ENCODE assay signal across 9 cellular contexts in the genomic region with DNA sequence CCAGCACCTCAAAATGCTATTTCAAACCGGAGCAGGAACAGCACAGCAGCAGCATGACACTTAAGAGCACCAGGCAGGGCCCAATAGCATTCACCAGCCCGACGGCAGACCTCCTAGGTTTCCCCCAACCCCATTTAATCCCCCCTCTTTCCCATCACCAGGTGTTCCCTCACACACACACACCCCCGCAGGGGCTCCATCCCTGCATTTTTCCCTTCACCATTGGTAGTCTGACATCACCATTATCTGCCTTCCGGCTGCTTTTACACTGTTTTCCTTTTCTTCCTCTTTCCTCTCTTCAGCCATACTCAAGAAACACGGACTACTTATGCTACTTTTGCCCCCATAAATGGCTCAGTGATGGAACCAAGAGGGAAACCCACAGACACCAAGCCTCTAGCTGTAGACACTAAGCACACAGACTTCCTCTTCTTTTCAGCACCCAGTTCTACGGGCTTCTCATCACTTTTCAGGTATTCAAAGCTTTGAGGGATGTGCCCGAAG.
DNase-seq lines count a peak whose midpoint lies in the region; ATAC-seq and TF ChIP-seq lines count a peak whose summit lies in the region.
"Had no signal": no experiment of that assay in that cellular context is flagged by ENCODE, and none has a peak within 500 bp of the region (broad histone marks: within the 10 kb centered on the region; RNA-seq: fewer than 3 reads in every experiment).

No MANE protein-coding gene starts in this region.

- H3K27ac Mint-ChIP-seq in activated T-helper 2 cell treated with anti-CD3 and anti-CD28 coated beads, Interferon-gamma antibody, Interleukin-2, Interleukin-4, amounts not matched to agents 10 μg/mL and 5 μg/mL and 100 μg/mL, durations not matched to agents 14 hours and 24 hours and 36 hours = no peak overlapping the region

- peak overlapping the region; percentile 82 for H3K4me3 ChIP-seq in iPS-20b (ENCODE audit: low read length)
- H3K4me3 ChIP-seq in suprapubic skin = peak overlapping the region; percentile 59

- H3K27ac ChIP-seq in iPS-20b (ENCODE audit: low read length) = no peak overlapping the region
- no peak overlapping the region for H3K27ac ChIP-seq in suprapubic skin
- H3K27ac ChIP-seq: C4-2B had no signal

- H3K36me3 ChIP-seq in iPS-20b (ENCODE audit: insufficient read depth, low read depth, low read length) (no peaks in the 10 kb centered on the region), suprapubic skin (no peaks in the 10 kb centered on the region)

- TF ChIP-seq POLR2A in suprapubic skin (IDR thresholded peaks at IDR 0.05) = no peak

- H3K27me3 Mint-ChIP-seq in activated T-helper 2 cell treated with anti-CD3 and anti-CD28 coated beads, Interferon-gamma antibody, Interleukin-2, Interleukin-4, amounts not matched to agents 10 μg/mL and 5 μg/mL and 100 μg/mL, durations not matched to agents 14 hours and 24 hours and 36 hours (ENCODE audit: low read depth) = peaks cover 73% of the 10 kb centered on the region

- H3K9me3 ChIP-seq in iPS-20b (ENCODE audit: insufficient read depth, low read depth, low read length) (no peaks in the 10 kb centered on the region), suprapubic skin (no peaks in the 10 kb centered on the region)

- WGBS in suprapubic skin = 23% methylated on average over 8 of the region's 8 CpGs

- H3K4me1 ChIP-seq in iPS-20b (ENCODE audit: insufficient read depth, low read length) = peaks cover 37% of the 10 kb centered on the region; the same call in 1 of the 2 replicates
- peaks cover 30% of the 10 kb centered on the region for H3K4me1 ChIP-seq in suprapubic skin

- H3K4me3 Mint-ChIP-seq in activated T-helper 2 cell treated with anti-CD3 and anti-CD28 coated beads, Interferon-gamma antibody, Interleukin-2, Interleukin-4, amounts not matched to agents 10 μg/mL and 5 μg/mL and 100 μg/mL, durations not matched to agents 14 hours and 24 hours and 36 hours (ENCODE audit: low read depth) = peak overlapping the region; percentile 86

- TF ChIP-seq EP300 in suprapubic skin (IDR thresholded peaks at IDR 0.05) = no peak

- TF ChIP-seq CTCF in suprapubic skin (IDR thresholded peaks at IDR 0.05) = no peak
- TF ChIP-seq CTCF in GM13976 (IDR thresholded peaks at IDR 0.05; ENCODE audit: borderline replicate concordance, control extremely low read depth, extremely low read depth, insufficient read depth, missing control alignments) = no peak

- in situ Hi-C loops in GM13976 (cut with MboI; ENCODE audit: low sequenced_read_pairs, unreplicated experiment) = no loop called here

- no peak for ATAC-seq in GM18520 (IDR thresholded peaks at IDR 0.05; ENCODE audit: unreplicated experiment)

- H3K36me3 Mint-ChIP-seq in activated T-helper 2 cell treated with anti-CD3 and anti-CD28 coated beads, Interferon-gamma antibody, Interleukin-2, Interleukin-4, amounts not matched to agents 10 μg/mL and 5 μg/mL and 100 μg/mL, durations not matched to agents 14 hours and 24 hours and 36 hours (ENCODE audit: low read depth) = no peaks in the 10 kb centered on the region

- DNase-seq in SKM-1 treated with dmso at 0.1 percent for 144 hours (lab: John Stamatoyannopoulos, UW; ENCODE audit: unreplicated experiment) (peak; percentile 40), SKM-1 (lab: John Stamatoyannopoulos, UW; ENCODE audit: unreplicated experiment) (no peak), suprapubic skin (ENCODE audit: low spot score in 2 of 2) (no peak), GM13976 (ENCODE audit: low spot score) (no peak), NCI-H187 treated with DMSO at 0.1 percent for 48 hours (lab: John Stamatoyannopoulos, UW) (no peak)
- DNase-seq in activated T-helper 2 cell treated with anti-CD3 and anti-CD28 coated beads, Interferon-gamma antibody, Interleukin-2, Interleukin-4, amounts not matched to agents 10 μg/mL and 5 μg/mL and 100 μg/mL, durations not matched to agents 14 hours and 24 hours and 36 hours (ENCODE audit: low spot score) = no peak

- peaks cover 22% of the 10 kb centered on the region for H3K4me1 Mint-ChIP-seq in activated T-helper 2 cell treated with anti-CD3 and anti-CD28 coated beads, Interferon-gamma antibody, Interleukin-2, Interleukin-4, amounts not matched to agents 10 μg/mL and 5 μg/mL and 100 μg/mL, durations not matched to agents 14 hours and 24 hours and 36 hours (ENCODE audit: low read depth)

- intact Hi-C loops in activated T-helper 2 cell treated with anti-CD3 and anti-CD28 coated beads, Interferon-gamma antibody, Interleukin-2, Interleukin-4, amounts not matched to agents 10 μg/mL and 5 μg/mL and 100 μg/mL, durations not matched to agents 14 hours and 24 hours and 36 hours (cut with micrococcal nuclease) = no loop called here

- H3K27me3 ChIP-seq in iPS-20b (ENCODE audit: insufficient read depth, low read length) = peaks cover 24% of the 10 kb centered on the region; the same call in 1 of the 2 replicates
- H3K27me3 ChIP-seq in suprapubic skin = no peaks in the 10 kb centered on the region

- no peaks in the 10 kb centered on the region for H3K9me3 Mint-ChIP-seq in activated T-helper 2 cell treated with anti-CD3 and anti-CD28 coated beads, Interferon-gamma antibody, Interleukin-2, Interleukin-4, amounts not matched to agents 10 μg/mL and 5 μg/mL and 100 μg/mL, durations not matched to agents 14 hours and 24 hours and 36 hours

- H3K9ac ChIP-seq in iPS-20b (ENCODE audit: low read depth, low read length) = peak overlapping the region; percentile 82; the same call in 1 of the 2 replicates
